Comparison of ENCODE assay signal across 1 cellular context in genomic region chr1:23634840-23635642, GRCh38.
TF ChIP-seq lines count a peak whose summit lies in the region.

No MANE protein-coding gene starts in this region.

TF ChIP-seq in GM23338, 12 proteins besides CTCF, POLR2A, EP300 and RAD21 (continued from another document):
- no peak for TF ChIP-seq REST (IDR thresholded peaks at IDR 0.05; ENCODE audit: unreplicated experiment)
- TF ChIP-seq CREB1 (CRISPR knock-in tag; IDR thresholded peaks at IDR 0.05; ENCODE audit: low read depth): no peak
- no peak for TF ChIP-seq POLR2AphosphoS5 (IDR thresholded peaks at IDR 0.05; ENCODE audit: low read depth)
- no peak for TF ChIP-seq NANOG (IDR thresholded peaks at IDR 0.05; ENCODE audit: borderline replicate concordance)
- no peak for TF ChIP-seq STAT1 (IDR thresholded peaks at IDR 0.05; ENCODE audit: unreplicated experiment)
- TF ChIP-seq ZNF331 (CRISPR knock-in tag; IDR thresholded peaks at IDR 0.05; ENCODE audit: low read depth): no peak
- no peak for TF ChIP-seq JUNB (IDR thresholded peaks at IDR 0.05; ENCODE audit: unreplicated experiment)
- TF ChIP-seq, protein P1, sequence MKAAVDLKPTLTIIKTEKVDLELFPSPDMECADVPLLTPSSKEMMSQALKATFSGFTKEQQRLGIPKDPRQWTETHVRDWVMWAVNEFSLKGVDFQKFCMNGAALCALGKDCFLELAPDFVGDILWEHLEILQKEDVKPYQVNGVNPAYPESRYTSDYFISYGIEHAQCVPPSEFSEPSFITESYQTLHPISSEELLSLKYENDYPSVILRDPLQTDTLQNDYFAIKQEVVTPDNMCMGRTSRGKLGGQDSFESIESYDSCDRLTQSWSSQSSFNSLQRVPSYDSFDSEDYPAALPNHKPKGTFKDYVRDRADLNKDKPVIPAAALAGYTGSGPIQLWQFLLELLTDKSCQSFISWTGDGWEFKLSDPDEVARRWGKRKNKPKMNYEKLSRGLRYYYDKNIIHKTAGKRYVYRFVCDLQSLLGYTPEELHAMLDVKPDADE (IDR thresholded peaks at IDR 0.05): no peak
- TF ChIP-seq EZH2phosphoT487 (IDR thresholded peaks at IDR 0.05; ENCODE audit: unreplicated experiment): no peak
- no peak for TF ChIP-seq ZNF114 (CRISPR knock-in tag; IDR thresholded peaks at IDR 0.05)
